In genomic region chr12:28937196-28937595, GRCh38 we compare ENCODE assay signal across 1 cellular context.
TF ChIP-seq lines count a peak whose summit lies in the region.

No MANE protein-coding gene starts in this region.

TF ChIP-seq in GM23338, 12 proteins besides CTCF, POLR2A, EP300 and RAD21 (continued from another document):
- no peak for TF ChIP-seq REST (IDR thresholded peaks at IDR 0.05; ENCODE audit: unreplicated experiment)
- TF ChIP-seq STAT1 (IDR thresholded peaks at IDR 0.05; ENCODE audit: unreplicated experiment) = no peak
- TF ChIP-seq JUNB (IDR thresholded peaks at IDR 0.05; ENCODE audit: unreplicated experiment) = no peak
- no peak for TF ChIP-seq CREB1 (CRISPR knock-in tag; IDR thresholded peaks at IDR 0.05; ENCODE audit: low read depth)
- no peak for TF ChIP-seq ZNF462 (CRISPR knock-in tag; IDR thresholded peaks at IDR 0.05)
- TF ChIP-seq ETS1 (IDR thresholded peaks at IDR 0.05) = no peak
- no peak for TF ChIP-seq ZNF114 (CRISPR knock-in tag; IDR thresholded peaks at IDR 0.05)
- TF ChIP-seq NANOG (IDR thresholded peaks at IDR 0.05; ENCODE audit: borderline replicate concordance) = no peak
